In genomic region chr2:32010280-32010669, GRCh38 we compare ENCODE assay signal across 8 cellular contexts. TPM values are rescaled to one million over a fixed set of nuclear protein-coding genes. Genes with fewer than 3 reads are reported as not detected.
DNase-seq lines count a peak whose midpoint lies in the region; FAIRE-seq and TF ChIP-seq lines count a peak whose summit lies in the region.
"Not testable (repeated sequence)": the region's sequence is repeated elsewhere in the genome, so short reads cannot be mapped to it uniquely, and the experiment has no call there.

No MANE protein-coding gene starts in this region.

- peak; percentile 45; the same call in 1 of the 2 replicates for TF ChIP-seq POLR2A in H54 (IDR thresholded peaks at IDR 0.05; ENCODE audit: low read depth, low read length)

- TF ChIP-seq CTCF in neutrophil (IDR thresholded peaks at IDR 0.05) = not testable (repeated sequence)

- H3K27ac ChIP-seq in neutrophil = peak overlapping the region; percentile 99

- H3K36me3 ChIP-seq in ES-I3 (ENCODE audit: insufficient read depth, low read length); neutrophil: not testable (repeated sequence)

- H3K9me3 ChIP-seq in ES-I3 (ENCODE audit: control insufficient read depth, insufficient read depth, low read length); neutrophil: not testable (repeated sequence)

- FAIRE-seq in H54 (lab: Jason Lieb, UNC); frontal cortex (lab: Jason Lieb, UNC): not testable (repeated sequence)

- DNase-seq in H54 (ENCODE audit: insufficient read length, low spot score); Jurkat, Clone E6-1 (ENCODE audit: low read depth, low spot score): not testable (repeated sequence)
- DNase-seq in SW480 (ENCODE audit: low spot score) (peak; percentile 50), frontal cortex (ENCODE audit: low spot score in 2 of 2) (peak; percentile 28 to 55)
- peak; percentile 49 for DNase-seq in activated gamma-delta T cell treated with anti-CD3 and anti-CD28 coated beads, Interleukin-2, amount 50 U/mL, for 16 hours (ENCODE audit: low read depth)
- peak; percentile 44 to 85 (median 71) for DNase-seq in stimulated activated naive CD4-positive, alpha-beta T cell (lab: John Stamatoyannopoulos, UW)

- peak overlapping the region; percentile 23; the same call in 1 of the 2 replicates for H3K4me3 ChIP-seq in Jurkat, Clone E6-1 (ENCODE audit: low read length)
- peak overlapping the region; percentile 86 for H3K4me3 ChIP-seq in neutrophil (ENCODE audit: low read depth in 1 of 2, low read length in 1 of 2)

- H3K9ac ChIP-seq in ES-I3 (ENCODE audit: low read depth, low read length) = peak overlapping the region; percentile 86; the same call in 1 of the 2 replicates

- H3K27me3 ChIP-seq in neutrophil = not testable (repeated sequence)

- not testable (repeated sequence) for H3K4me1 ChIP-seq in ES-I3 (ENCODE audit: insufficient read depth, low read length)
- peaks cover 57 to 60% of the 10 kb centered on the region in 2 experiments for H3K4me1 ChIP-seq in neutrophil (ENCODE audit: control insufficient read depth in 1 of 2, insufficient read depth in 1 of 2, low read depth in 1 of 2, low read length in 1 of 2)

RNA-seq across cellular contexts. Expression of gene MEMO1, which starts 0.5 kb away (rescaled TPM):
- polyA plus RNA-seq in Jurkat, Clone E6-1 (2012; ENCODE audit: insufficient read depth, insufficient read length) = 24.6 TPM
- total RNA-seq in frontal cortex = 77.9 TPM

RNA-seq across cellular contexts. Expression of gene DPY30, which starts 29.3 kb away (rescaled TPM):
- 59.6 TPM for polyA plus RNA-seq in Jurkat, Clone E6-1 (2012; ENCODE audit: insufficient read depth, insufficient read length)
- total RNA-seq in frontal cortex = 69.3 TPM

RNA-seq across cellular contexts. Expression of gene SPAST, which starts 53.1 kb away (rescaled TPM):
- polyA plus RNA-seq in Jurkat, Clone E6-1 (2012; ENCODE audit: insufficient read depth, insufficient read length) = 9.6 TPM
- 293 TPM for total RNA-seq in frontal cortex
